ENCODE assay signal across 1 cellular context in genomic region chr2:236369606-236370005, GRCh38.
TF ChIP-seq lines count a peak whose summit lies in the region.

No MANE protein-coding gene starts in this region.

TF ChIP-seq in HepG2, 621 proteins besides CTCF, POLR2A, EP300 and RAD21:
- TF ChIP-seq TBX2 (CRISPR knock-in tag; IDR thresholded peaks at IDR 0.05; ENCODE audit: borderline replicate concordance) (no peak), EZH2 (conservative IDR thresholded peaks at IDR 0.05; ENCODE audit: low read depth, low read length) (0 out of 2 replicates have a peak, but pooled peaks have one; percentile 22), MXD3 (CRISPR knock-in tag; IDR thresholded peaks at IDR 0.05) (no peak)
- TF ChIP-seq, protein P1, sequence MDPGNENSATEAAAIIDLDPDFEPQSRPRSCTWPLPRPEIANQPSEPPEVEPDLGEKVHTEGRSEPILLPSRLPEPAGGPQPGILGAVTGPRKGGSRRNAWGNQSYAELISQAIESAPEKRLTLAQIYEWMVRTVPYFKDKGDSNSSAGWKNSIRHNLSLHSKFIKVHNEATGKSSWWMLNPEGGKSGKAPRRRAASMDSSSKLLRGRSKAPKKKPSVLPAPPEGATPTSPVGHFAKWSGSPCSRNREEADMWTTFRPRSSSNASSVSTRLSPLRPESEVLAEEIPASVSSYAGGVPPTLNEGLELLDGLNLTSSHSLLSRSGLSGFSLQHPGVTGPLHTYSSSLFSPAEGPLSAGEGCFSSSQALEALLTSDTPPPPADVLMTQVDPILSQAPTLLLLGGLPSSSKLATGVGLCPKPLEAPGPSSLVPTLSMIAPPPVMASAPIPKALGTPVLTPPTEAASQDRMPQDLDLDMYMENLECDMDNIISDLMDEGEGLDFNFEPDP (CRISPR knock-in tag; conservative IDR thresholded peaks at IDR 0.05): 0 out of 2 replicates have a peak, but pooled peaks have one; percentile 27
TF ChIP-seq in HepG2: peak in this region for 2.
